ENCODE assay signal across 9 cellular contexts in the genomic region with DNA sequence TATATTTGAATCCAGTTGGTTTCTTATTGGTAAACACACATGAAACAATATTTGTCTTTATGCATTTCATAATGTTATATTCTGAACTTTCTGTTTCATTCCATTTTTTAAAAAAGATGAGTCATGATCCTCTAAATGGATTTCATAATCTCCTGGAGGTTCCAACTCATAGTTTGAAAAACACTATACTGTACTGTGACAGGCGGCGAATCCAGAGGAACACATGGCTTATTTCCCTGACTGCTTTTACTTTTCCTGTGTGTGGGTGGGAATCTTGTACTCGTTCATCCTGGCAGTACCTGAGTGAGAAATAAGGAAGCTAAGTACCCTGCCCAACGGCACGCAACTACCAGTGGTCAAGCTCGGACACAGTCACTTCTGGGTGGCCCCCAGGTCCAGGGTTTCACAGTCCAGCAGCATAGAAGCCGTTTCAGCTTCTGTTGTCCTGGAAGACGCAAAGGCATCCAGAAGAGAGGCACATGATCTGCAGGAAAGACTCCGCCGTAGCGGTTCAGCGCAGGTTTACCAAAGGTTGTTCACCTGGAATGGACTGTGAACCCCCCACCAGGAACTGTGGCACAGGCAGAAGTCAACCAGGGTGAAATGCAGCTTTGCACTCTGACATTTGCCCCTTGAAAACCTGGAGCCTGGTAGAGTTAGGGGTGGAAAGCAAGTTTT.
A peak's percentile ranks its signal among the peaks of the same experiment; 100 is the strongest.
DNase-seq lines count a peak whose midpoint lies in the region; ATAC-seq, FAIRE-seq and TF ChIP-seq lines count a peak whose summit lies in the region.
"Had no signal": no experiment of that assay in that cellular context is flagged by ENCODE, and none has a peak within 500 bp of the region (broad histone marks: within the 10 kb centered on the region; RNA-seq: fewer than 3 reads in every experiment).

No MANE protein-coding gene starts in this region.

- peak; percentile 19 for FAIRE-seq in kidney (lab: Jason Lieb, UNC)

- H3K27ac Mint-ChIP-seq in activated CD4-positive, alpha-beta T cell treated with anti-CD3 and anti-CD28 coated beads for 36 hours = no peak overlapping the region
- H3K27ac Mint-ChIP-seq: stimulated activated effector memory CD8-positive, alpha-beta T cell treated with anti-CD3 and anti-CD28 coated beads, Interleukin-12 subunit alpha, Interleukin-12 subunit beta, amount 100 ng/mL, for 72 hours had no signal

- H3K9me3 Mint-ChIP-seq in activated CD4-positive, alpha-beta T cell treated with anti-CD3 and anti-CD28 coated beads for 36 hours (ENCODE audit: low read depth) = no peaks in the 10 kb centered on the region
- H3K9me3 Mint-ChIP-seq: stimulated activated effector memory CD8-positive, alpha-beta T cell treated with anti-CD3 and anti-CD28 coated beads, Interleukin-12 subunit alpha, Interleukin-12 subunit beta, amount 100 ng/mL, for 72 hours had no signal

- H3K4me3 Mint-ChIP-seq in activated CD4-positive, alpha-beta T cell treated with anti-CD3 and anti-CD28 coated beads for 36 hours = no peak overlapping the region
- H3K4me3 Mint-ChIP-seq: stimulated activated effector memory CD8-positive, alpha-beta T cell treated with anti-CD3 and anti-CD28 coated beads, Interleukin-12 subunit alpha, Interleukin-12 subunit beta, amount 100 ng/mL, for 72 hours had no signal

- peaks cover 1% of the 10 kb centered on the region for H3K36me3 Mint-ChIP-seq in activated CD4-positive, alpha-beta T cell treated with anti-CD3 and anti-CD28 coated beads for 36 hours (ENCODE audit: low read depth)
- H3K36me3 Mint-ChIP-seq: stimulated activated effector memory CD8-positive, alpha-beta T cell treated with anti-CD3 and anti-CD28 coated beads, Interleukin-12 subunit alpha, Interleukin-12 subunit beta, amount 100 ng/mL, for 72 hours had no signal

- H3K27me3 ChIP-seq in MG63 = no peaks in the 10 kb centered on the region
- H3K27me3 ChIP-seq in subcutaneous abdominal adipose tissue (ENCODE audit: control insufficient read depth in 5 of 5, insufficient read depth in 4 of 5, low read length in 5 of 5) = no peaks in the 10 kb centered on the region

- H3K4me1 ChIP-seq in kidney (ENCODE audit: control insufficient read depth in 1 of 2, insufficient read depth in 1 of 2, low read depth in 1 of 2, low read length in 2 of 2) (peaks cover 21 to 27% of the 10 kb centered on the region in 2 donors), subcutaneous abdominal adipose tissue (ENCODE audit: control insufficient read depth in 5 of 5, insufficient read depth in 5 of 5, low read length in 5 of 5) (peaks cover 17 to 72% (median 67%) of the 10 kb centered on the region in 5 donors)

- no peaks in the 10 kb centered on the region for H3K9me3 ChIP-seq in MG63
- no peaks in the 10 kb centered on the region for H3K9me3 ChIP-seq in kidney (ENCODE audit: control insufficient read depth in 1 of 2, low read length in 2 of 2)
- no peaks in the 10 kb centered on the region for H3K9me3 ChIP-seq in subcutaneous abdominal adipose tissue (ENCODE audit: control insufficient read depth in 5 of 5, low read length in 5 of 5)

- H3K27ac ChIP-seq in caudate nucleus (ENCODE audit: low read depth, low read length) (peak overlapping the region; percentile 69), kidney (ENCODE audit: low read depth in 2 of 2, low read length in 2 of 2) (peak overlapping the region in 1 of 2 donors; percentile 5), subcutaneous abdominal adipose tissue (ENCODE audit: low read depth, low read length) (peak overlapping the region; percentile 84)

- no peak overlapping the region for H3K9ac ChIP-seq in kidney (ENCODE audit: low read length in 2 of 2)
- peak overlapping the region in 4 of 5 donors; percentile 11 to 73 (median 52) for H3K9ac ChIP-seq in subcutaneous abdominal adipose tissue (ENCODE audit: low read length in 5 of 5)

- DNase-seq in MG63 (peak; percentile 27), caudate nucleus (lab: John Stamatoyannopoulos, UW) (peak in 13 of 61 donors; percentile 18 to 79 (median 33)), kidney (no peak), activated gamma-delta T cell treated with Interleukin-2 at 50 U/mL for 16 hours (no peak), T1000 (lab: John Stamatoyannopoulos, UW) (no peak), DMS53 treated with DMSO at 0.1 percent for 48 hours (lab: John Stamatoyannopoulos, UW; ENCODE audit: unreplicated experiment) (no peak)
- DNase-seq in activated CD4-positive, alpha-beta T cell treated with anti-CD3 and anti-CD28 coated beads for 36 hours = no peak

- no peak for TF ChIP-seq CTCF in kidney (IDR thresholded peaks at IDR 0.05; ENCODE audit: borderline replicate concordance, extremely low read depth, insufficient read depth)

- no peak for ATAC-seq in activated CD4-positive, alpha-beta T cell treated with anti-CD3 and anti-CD28 coated beads for 36 hours
- ATAC-seq: stimulated activated effector memory CD8-positive, alpha-beta T cell treated with anti-CD3 and anti-CD28 coated beads, Interleukin-12 subunit alpha, Interleukin-12 subunit beta, amount 100 ng/mL, for 72 hours had no signal

- no peaks in the 10 kb centered on the region for H3K27me3 Mint-ChIP-seq in activated CD4-positive, alpha-beta T cell treated with anti-CD3 and anti-CD28 coated beads for 36 hours

- CTCF ChIA-PET in activated CD4-positive, alpha-beta T cell treated with anti-CD3 and anti-CD28 coated beads for 36 hours (lab: Charles Lee) = no interaction called here

- H3K4me3 ChIP-seq in MG63 (no peak overlapping the region), kidney (ENCODE audit: low read length in 2 of 2) (peak overlapping the region in 1 of 2 donors; percentile 27), subcutaneous abdominal adipose tissue (ENCODE audit: low read depth in 1 of 5, low read length in 5 of 5) (peak overlapping the region; percentile 41 to 72 (median 53))

- H3K36me3 ChIP-seq in MG63 (no peaks in the 10 kb centered on the region; the same call in 1 of the 2 replicates), kidney (ENCODE audit: control insufficient read depth in 1 of 2, insufficient read depth in 2 of 2, low read length in 2 of 2) (no peaks in the 10 kb centered on the region), subcutaneous abdominal adipose tissue (ENCODE audit: control insufficient read depth in 5 of 5, insufficient read depth in 5 of 5, low read length in 5 of 5) (no peaks in the 10 kb centered on the region)

- POLR2A ChIA-PET in activated CD4-positive, alpha-beta T cell treated with anti-CD3 and anti-CD28 coated beads for 36 hours (lab: Charles Lee) = no interaction called here

- peaks cover 85% of the 10 kb centered on the region for H3K4me1 Mint-ChIP-seq in activated CD4-positive, alpha-beta T cell treated with anti-CD3 and anti-CD28 coated beads for 36 hours

- intact Hi-C loops in kidney (cut with DNase I) = no loop called here
- intact Hi-C loops in activated CD4-positive, alpha-beta T cell treated with anti-CD3 and anti-CD28 coated beads for 36 hours (cut with DNase I, micrococcal nuclease) = loop anchor here in 1 of 2 experiments (5.0 kb wide), 1 partner anchor 192 kb away; no protein-coding TSS in a partner anchor

Comparison
In these comparisons a context has a peak if more than half of its experiments do, and no peak if none do; other contexts are left out.
1. H3K9ac ChIP-seq: peak in subcutaneous abdominal adipose tissue (4 of 5); none in kidney (0 of 2).